In the genomic region with DNA sequence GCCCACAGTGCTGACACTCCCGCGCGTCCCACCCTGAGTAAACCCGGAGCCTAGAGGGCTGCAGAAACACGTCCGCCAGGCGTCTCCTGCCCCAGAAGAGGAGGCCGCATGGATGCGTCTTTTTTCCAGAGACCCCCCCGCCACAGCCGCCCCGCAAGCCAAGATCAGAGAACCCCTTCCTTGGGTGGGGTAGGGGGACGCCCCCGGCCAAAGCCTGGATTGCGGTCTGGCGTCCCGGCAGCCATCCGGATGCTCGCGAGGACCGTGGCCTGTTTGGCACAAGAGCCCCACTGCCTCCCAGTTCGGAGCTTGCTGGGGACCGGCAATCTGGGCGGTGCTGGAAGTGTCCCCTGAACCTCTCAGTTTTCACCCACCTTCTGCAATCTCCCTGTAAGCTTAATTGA, we compare ENCODE assay signal across 1 cellular context.
TF ChIP-seq lines count a peak whose summit lies in the region.

No MANE protein-coding gene starts in this region.

TF ChIP-seq in SK-N-SH, 30 proteins besides CTCF, POLR2A, EP300 and RAD21 (continued from another document):
- TF ChIP-seq GABPA (IDR thresholded peaks at IDR 0.05; ENCODE audit: low read depth) (no peak), MEF2A (IDR thresholded peaks at IDR 0.05; ENCODE audit: borderline replicate concordance, low read depth) (no peak), JUND (IDR thresholded peaks at IDR 0.05) (no peak), SIN3A (IDR thresholded peaks at IDR 0.05; ENCODE audit: borderline replicate concordance, low read depth, low read length) (no peak)
- TF ChIP-seq, protein P1, sequence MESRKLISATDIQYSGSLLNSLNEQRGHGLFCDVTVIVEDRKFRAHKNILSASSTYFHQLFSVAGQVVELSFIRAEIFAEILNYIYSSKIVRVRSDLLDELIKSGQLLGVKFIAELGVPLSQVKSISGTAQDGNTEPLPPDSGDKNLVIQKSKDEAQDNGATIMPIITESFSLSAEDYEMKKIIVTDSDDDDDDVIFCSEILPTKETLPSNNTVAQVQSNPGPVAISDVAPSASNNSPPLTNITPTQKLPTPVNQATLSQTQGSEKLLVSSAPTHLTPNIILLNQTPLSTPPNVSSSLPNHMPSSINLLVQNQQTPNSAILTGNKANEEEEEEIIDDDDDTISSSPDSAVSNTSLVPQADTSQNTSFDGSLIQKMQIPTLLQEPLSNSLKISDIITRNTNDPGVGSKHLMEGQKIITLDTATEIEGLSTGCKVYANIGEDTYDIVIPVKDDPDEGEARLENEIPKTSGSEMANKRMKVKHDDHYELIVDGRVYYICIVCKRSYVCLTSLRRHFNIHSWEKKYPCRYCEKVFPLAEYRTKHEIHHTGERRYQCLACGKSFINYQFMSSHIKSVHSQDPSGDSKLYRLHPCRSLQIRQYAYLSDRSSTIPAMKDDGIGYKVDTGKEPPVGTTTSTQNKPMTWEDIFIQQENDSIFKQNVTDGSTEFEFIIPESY (IDR thresholded peaks at IDR 0.05; ENCODE audit: borderline replicate concordance, low read depth), result no peak
- TF ChIP-seq, protein P2, sequence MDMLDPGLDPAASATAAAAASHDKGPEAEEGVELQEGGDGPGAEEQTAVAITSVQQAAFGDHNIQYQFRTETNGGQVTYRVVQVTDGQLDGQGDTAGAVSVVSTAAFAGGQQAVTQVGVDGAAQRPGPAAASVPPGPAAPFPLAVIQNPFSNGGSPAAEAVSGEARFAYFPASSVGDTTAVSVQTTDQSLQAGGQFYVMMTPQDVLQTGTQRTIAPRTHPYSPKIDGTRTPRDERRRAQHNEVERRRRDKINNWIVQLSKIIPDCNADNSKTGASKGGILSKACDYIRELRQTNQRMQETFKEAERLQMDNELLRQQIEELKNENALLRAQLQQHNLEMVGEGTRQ (IDR thresholded peaks at IDR 0.05; ENCODE audit: borderline replicate concordance, low read depth, low read length), result no peak
TF ChIP-seq in SK-N-SH: peak in this region for 0.
